ENCODE assay signal across 6 cellular contexts in genomic region chr1:109685399-109685798, GRCh38. TPM values are rescaled to one million over a fixed set of nuclear protein-coding genes. Genes with fewer than 3 reads are reported as not detected.
"Had no signal": no experiment of that assay in that cellular context is flagged by ENCODE, and none has a peak within 500 bp of the region (broad histone marks: within the 10 kb centered on the region; RNA-seq: fewer than 3 reads in every experiment).

No MANE protein-coding gene starts in this region.

RNA-seq across cellular contexts. Expression of gene GSTM1, which starts 2.2 kb away (rescaled TPM):
- total RNA-seq: MCF 10A, OCI-LY7, PC-9, Right ventricle myocardium inferior, SJCRH30, SK-MEL-5 had no signal

RNA-seq across cellular contexts. Expression of gene GSTM5, which starts 26.7 kb away (rescaled TPM):
- total RNA-seq: MCF 10A, OCI-LY7, PC-9, SK-MEL-5 had no signal

RNA-seq across cellular contexts. Expression of gene GSTM3, which starts 55.4 kb away (rescaled TPM):
- total RNA-seq: MCF 10A, OCI-LY7 had no signal
